In genomic region chr19:33772858-33773180, GRCh38 we compare ENCODE assay signal across 22 cellular contexts. TPM values are rescaled to one million over a fixed set of nuclear protein-coding genes. Genes with fewer than 3 reads are reported as not detected.
DNase-seq lines count a peak whose midpoint lies in the region; ATAC-seq and TF ChIP-seq lines count a peak whose summit lies in the region.
"Had no signal": no experiment of that assay in that cellular context is flagged by ENCODE, and none has a peak within 500 bp of the region (broad histone marks: within the 10 kb centered on the region; RNA-seq: fewer than 3 reads in every experiment).

No MANE protein-coding gene starts in this region.

- H3K27me3 ChIP-seq in mesenchymal stem cell (ENCODE audit: control insufficient read depth in 1 of 2, insufficient read depth in 1 of 2, low read length in 2 of 2) (peaks cover 35 to 43% of the 10 kb centered on the region in 2 experiments), osteoblast (ENCODE audit: insufficient read depth, low read length) (peaks cover 14% of the 10 kb centered on the region)
- H3K27me3 ChIP-seq: BE2C had no signal

- no peak overlapping the region for H2BK12ac ChIP-seq in mesenchymal stem cell (ENCODE audit: low read length in 2 of 2)

- H3K79me2 ChIP-seq in osteoblast (ENCODE audit: insufficient read depth, low read length): no peaks in the 10 kb centered on the region

- no peak overlapping the region for H2BK120ac ChIP-seq in mesenchymal stem cell (ENCODE audit: low read depth, low read length)

- H2BK5ac ChIP-seq in mesenchymal stem cell (ENCODE audit: low read depth, low read length, poor library complexity, severe bottlenecking): no peak overlapping the region

- H3K4me3 ChIP-seq in mesenchymal stem cell (ENCODE audit: insufficient read depth in 1 of 2, low read depth in 1 of 2, low read length in 2 of 2) (no peak overlapping the region), osteoblast (ENCODE audit: insufficient read depth, low read length) (no peak overlapping the region)
- H3K4me3 ChIP-seq: BLaER1, GM12878 had no signal

- H3K27ac ChIP-seq in mesenchymal stem cell (ENCODE audit: low read length, poor library complexity, severe bottlenecking): no peak overlapping the region
- no peak overlapping the region for H3K27ac ChIP-seq in osteoblast (ENCODE audit: low read depth, low read length)
- H3K27ac ChIP-seq: BLaER1 had no signal

- peak; percentile 3 for DNase-seq in iPS-NIHi11 (ENCODE audit: low spot score)
- DNase-seq in mesenchymal stem cell: no peak
- DNase-seq in osteoblast (ENCODE audit: insufficient read length, low spot score, missing footprints): peak; percentile 77
- no peak for DNase-seq in effector CD4-positive, alpha-beta T cell
- DNase-seq: 8988T; ACHN; BE2C; C1 segment of cervical spinal cord; CD4-positive, alpha-beta memory T cell; CD4-positive, CD25-positive, alpha-beta regulatory T cell; CD8-positive, alpha-beta memory T cell; COR-L47; DMS 273 treated with DMSO at 0.1 percent for 48 hours; DMS153; DMS53; DMS79; DND-41; EL; GDM1 had no signal

- H3K4me1 ChIP-seq in mesenchymal stem cell (ENCODE audit: control insufficient read depth, insufficient read depth, low read depth, low read length): peaks cover 3% of the 10 kb centered on the region
- H3K4me1 ChIP-seq in osteoblast (ENCODE audit: insufficient read depth, low read length): no peaks in the 10 kb centered on the region

- H4K20me1 ChIP-seq in osteoblast (ENCODE audit: insufficient read depth, low read length): peaks cover 5% of the 10 kb centered on the region

- H3K18ac ChIP-seq in mesenchymal stem cell (ENCODE audit: low read depth in 1 of 2, low read length in 2 of 2): no peak overlapping the region

- no peak for TF ChIP-seq CTCF in osteoblast (IDR thresholded peaks at IDR 0.05; ENCODE audit: extremely low read depth, low read depth, low read length)

- H3K9ac ChIP-seq in mesenchymal stem cell (ENCODE audit: low read length): no peak overlapping the region
- H3K9ac ChIP-seq: BLaER1 had no signal

- H3K79me1 ChIP-seq in mesenchymal stem cell (replicated peaks; ENCODE audit: low read length, poor library complexity, severe bottlenecking): no peaks in the 10 kb centered on the region

- no peak overlapping the region for H2AK5ac ChIP-seq in mesenchymal stem cell (ENCODE audit: low read length, severe bottlenecking)

- no peaks in the 10 kb centered on the region for H3K9me3 ChIP-seq in mesenchymal stem cell (ENCODE audit: control insufficient read depth, low read length)
- no peaks in the 10 kb centered on the region for H3K9me3 ChIP-seq in osteoblast (ENCODE audit: low read depth, low read length)
- H3K9me3 ChIP-seq: BE2C, BLaER1 had no signal

- H4K91ac ChIP-seq in mesenchymal stem cell (ENCODE audit: low read length): peak overlapping the region; percentile 20

- H3K36me3 ChIP-seq in mesenchymal stem cell (ENCODE audit: control insufficient read depth in 1 of 2, insufficient read depth in 2 of 2, low read depth in 1 of 2, low read length in 2 of 2): no peaks in the 10 kb centered on the region
- H3K36me3 ChIP-seq in osteoblast (ENCODE audit: insufficient read depth, low read length): no peaks in the 10 kb centered on the region
- H3K36me3 ChIP-seq: BLaER1 had no signal

- H3K4ac ChIP-seq in mesenchymal stem cell (ENCODE audit: low read depth in 1 of 2, low read length in 2 of 2): no peak overlapping the region

- H2BK15ac ChIP-seq in mesenchymal stem cell (ENCODE audit: low read depth, poor library complexity, severe bottlenecking): no peak overlapping the region

- 93% methylated on average over 23 of the region's 23 CpGs for WGBS in mesenchymal stem cell

- H3K4me2 ChIP-seq in mesenchymal stem cell (ENCODE audit: low read length, poor library complexity, severe bottlenecking): no peak overlapping the region
- no peak overlapping the region for H3K4me2 ChIP-seq in osteoblast (ENCODE audit: insufficient read depth, low read length)
- H3K4me2 ChIP-seq: BLaER1 had no signal

- no peak overlapping the region for H3K23ac ChIP-seq in mesenchymal stem cell (ENCODE audit: low read length in 2 of 2)

- H3K14ac ChIP-seq in mesenchymal stem cell (ENCODE audit: low read length in 2 of 2): no peak overlapping the region

- no peak for ATAC-seq in GM21723 (IDR thresholded peaks at IDR 0.05; ENCODE audit: unreplicated experiment)
- ATAC-seq: GM12878 had no signal

- no peak overlapping the region for H2AFZ ChIP-seq in mesenchymal stem cell (ENCODE audit: low read depth, low read length)
- H2AFZ ChIP-seq in osteoblast (ENCODE audit: low read length): no peak overlapping the region

- H4K8ac ChIP-seq in mesenchymal stem cell (ENCODE audit: low read length): no peak overlapping the region

RNA-seq across cellular contexts. Expression of gene KCTD15, which starts 23.9 kb away (rescaled TPM):
- polyA plus RNA-seq in mesenchymal stem cell (2013, experiment 1 of 2): 16.1 TPM
- 19.5 TPM for polyA plus RNA-seq in mesenchymal stem cell (2013, experiment 2 of 2)
- 39.5 and 55.7 TPM in 2 replicates for total RNA-seq in osteoblast
- total RNA-seq: GM12878 had no signal
- polyA plus RNA-seq: GM12878 had no signal

Comparison
In these comparisons a context has a peak if more than half of its experiments do, and no peak if none do; other contexts are left out.
1. DNase-seq: peak in iPS-NIHi11 (single experiment) and osteoblast (single experiment); none in mesenchymal stem cell (single experiment) and effector CD4-positive, alpha-beta T cell (single experiment).